ENCODE assay signal across 14 cellular contexts in the genomic region with DNA sequence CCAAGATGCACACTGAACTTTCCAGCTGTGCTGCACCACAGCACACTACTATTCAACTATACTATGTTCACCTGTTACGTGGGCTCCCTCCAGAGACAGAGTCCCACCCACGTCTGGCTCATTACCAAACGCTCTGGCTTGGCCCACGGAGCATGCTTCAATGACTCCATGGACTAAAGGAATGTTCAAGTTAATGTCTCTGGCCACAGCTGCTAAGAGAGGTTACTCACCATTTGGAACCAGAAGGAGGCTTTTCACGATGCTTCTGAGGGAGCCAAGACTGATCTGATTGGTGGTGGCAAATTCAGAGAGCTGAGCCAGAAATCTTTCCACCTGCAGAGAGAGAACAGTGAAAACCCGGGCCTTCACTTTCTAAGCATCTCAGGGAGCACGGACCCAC. TPM values are rescaled to one million over a fixed set of nuclear protein-coding genes. Genes with fewer than 3 reads are reported as not detected.
A peak's percentile ranks its signal among the peaks of the same experiment; 100 is the strongest.
DNase-seq lines count a peak whose midpoint lies in the region; ATAC-seq, FAIRE-seq and TF ChIP-seq lines count a peak whose summit lies in the region.
"Had no signal": no experiment of that assay in that cellular context is flagged by ENCODE, and none has a peak within 500 bp of the region (broad histone marks: within the 10 kb centered on the region; RNA-seq: fewer than 3 reads in every experiment).

No MANE protein-coding gene starts in this region.

- no peaks in the 10 kb centered on the region for H4K20me1 ChIP-seq in HepG2 (ENCODE audit: insufficient read depth, low read length)

- H3K27ac ChIP-seq in HepG2 (ENCODE audit: extremely low read length, insufficient read depth, low read length) = no peak overlapping the region
- H3K27ac ChIP-seq: SK-N-MC, tibial nerve had no signal

- TF ChIP-seq CTCF in Caco-2 (IDR thresholded peaks at IDR 0.05; ENCODE audit: insufficient read depth in 1 of 2, low read depth in 1 of 2, low read length in 1 of 2, severe bottlenecking in 1 of 2, unreplicated experiment in 1 of 2) = no peak
- no peak for TF ChIP-seq CTCF in omental fat pad (IDR thresholded peaks at IDR 0.05)
- TF ChIP-seq CTCF in HepG2 (CRISPR knock-in tag; IDR thresholded peaks at IDR 0.05) = no peak

- no peak for TF ChIP-seq RAD21 in HepG2 (CRISPR knock-in tag; IDR thresholded peaks at IDR 0.05)

- DNase-seq in Caco-2 (no peak), LHCN-M2 (ENCODE audit: low read depth) (peak; percentile 83), epidermal melanocyte (ENCODE audit: insufficient read length, low spot score) (peak; percentile 44), omental fat pad (ENCODE audit: low spot score) (no peak), NCI-H510A treated with DMSO at 0.1 percent for 48 hours (lab: John Stamatoyannopoulos, UW) (no peak), HepG2 (ENCODE audit: low spot score) (no peak), D341Med (ENCODE audit: low spot score) (no peak), RPMI8226 (no peak)
- DNase-seq: hippocampal formation; NCI-H345; stimulated activated CD4-positive, alpha-beta T cell treated with anti-CD3 and anti-CD28 coated beads, Interleukin-4, amount 100 ng/mL, for 4 hours had no signal

- no peak overlapping the region for H3K4me3 Mint-ChIP-seq in Caco-2 (ENCODE audit: unreplicated experiment)
- H3K4me3 Mint-ChIP-seq: neural crest cell had no signal

- no peak for FAIRE-seq in HepG2 (lab: Jason Lieb, UNC)

- H3K27me3 Mint-ChIP-seq in Caco-2 (ENCODE audit: insufficient read depth, unreplicated experiment) = no peaks in the 10 kb centered on the region

- H3K36me3 Mint-ChIP-seq in Caco-2 (ENCODE audit: insufficient read depth, unreplicated experiment) = peaks cover 81% of the 10 kb centered on the region

- peaks cover 5% of the 10 kb centered on the region; the same call in 1 of the 2 replicates for H3K9me3 ChIP-seq in Caco-2
- no peaks in the 10 kb centered on the region for H3K9me3 ChIP-seq in HepG2 (ENCODE audit: low read length)
- H3K9me3 ChIP-seq: tibial nerve had no signal

- TF ChIP-seq POLR2A in HepG2 (IDR thresholded peaks at IDR 0.05; ENCODE audit: insufficient read depth in 1 of 2, low read depth in 2 of 2, low read length in 2 of 2) = no peak

- H2AFZ ChIP-seq in HepG2 (ENCODE audit: low read length) = no peak overlapping the region

- H3K27me3 ChIP-seq in Caco-2 (replicated peaks; ENCODE audit: control insufficient read depth, insufficient read depth, low read length) = no peaks in the 10 kb centered on the region
- H3K27me3 ChIP-seq in HepG2 (ENCODE audit: control insufficient read depth in 1 of 2, insufficient read depth in 2 of 2, low read length in 2 of 2) = no peaks in the 10 kb centered on the region
- H3K27me3 ChIP-seq: tibial nerve had no signal

- H3K9ac ChIP-seq in HepG2 (ENCODE audit: insufficient read depth, low read depth, low read length) = no peak overlapping the region

- WGBS in HepG2 (ENCODE audit: low lambda C conversion rate) = 88% methylated on average over 7 of the region's 7 CpGs

- no peaks in the 10 kb centered on the region for H3K79me2 ChIP-seq in HepG2 (ENCODE audit: insufficient read depth, low read length)

- CTCF ChIA-PET in Caco-2 (lab: Charles Lee) (interaction anchor here (0.5 to 1.5 kb wide), 2 partner anchors 51 to 53 kb away, joined by 3 to 4 read pairs; no protein-coding TSS in a partner anchor), HepG2 (lab: Yijun Ruan, JAX; ENCODE audit: low intra/inter-chr PET ratio, low total read pairs) (no interaction called here)

- peaks cover 48% of the 10 kb centered on the region for H3K4me1 Mint-ChIP-seq in Caco-2 (ENCODE audit: low read depth, unreplicated experiment)
- H3K4me1 Mint-ChIP-seq: neural crest cell had no signal

- H3K9me3 Mint-ChIP-seq in Caco-2 (ENCODE audit: unreplicated experiment) = no peaks in the 10 kb centered on the region

- intact Hi-C loops in Caco-2 (cut with micrococcal nuclease; ENCODE audit: unreplicated experiment) = no loop called here
- intact Hi-C loops in HepG2 (cut with micrococcal nuclease; ENCODE audit: unreplicated experiment) = no loop called here

- ATAC-seq in omental fat pad (ENCODE audit: low FRiP score) (peak; percentile 59), HepG2 (no peak)

- H3K4me1 ChIP-seq in Caco-2 = peaks cover 43% of the 10 kb centered on the region
- H3K4me1 ChIP-seq in HepG2 (ENCODE audit: insufficient read depth, low read length) = peaks cover 16% of the 10 kb centered on the region

- TF ChIP-seq EP300 in HepG2 (IDR thresholded peaks at IDR 0.05; ENCODE audit: low read depth in 2 of 2, low read length in 2 of 2) = no peak
- TF ChIP-seq EP300 in HepG2 (CRISPR knock-in tag; IDR thresholded peaks at IDR 0.05; ENCODE audit: borderline replicate concordance) = no peak

- in situ Hi-C loops in HepG2 (cut with HindIII; ENCODE audit: extremely low pct_ligation_motif_present, low pct_unique_long_range_greater_than_20kb) = no loop called here

- no peak overlapping the region for H3K4me2 ChIP-seq in HepG2 (ENCODE audit: low read depth, low read length)

- POLR2A ChIA-PET in Caco-2 (lab: Charles Lee) (no interaction called here), HepG2 (lab: Yijun Ruan, JAX) (interaction anchor here (1.0 kb wide), 1 partner anchor 9 kb away, joined by 3 read pairs; no protein-coding TSS in a partner anchor)

- peak overlapping the region; percentile 88 for H3K27ac Mint-ChIP-seq in Caco-2 (ENCODE audit: unreplicated experiment)

- H3K36me3 ChIP-seq in Caco-2 (ENCODE audit: control insufficient read depth, insufficient read depth, low read length) = peaks cover 2% of the 10 kb centered on the region
- peaks cover 10 to 17% of the 10 kb centered on the region in 2 experiments for H3K36me3 ChIP-seq in HepG2 (replicated peaks in 1 of 2; ENCODE audit: control insufficient read depth in 1 of 2, insufficient read depth in 2 of 2, low read length in 2 of 2)

- BruUV-seq in Caco-2 (replicated peaks; lab: Mats Ljungman, UMichigan) (no TSS peak), HepG2 (replicated peaks; lab: Mats Ljungman, UMichigan) (no TSS peak)

- H3K4me3 ChIP-seq in Caco-2 (ENCODE audit: low read depth, low read length) (no peak overlapping the region), HepG2 (replicated peaks in 1 of 3; ENCODE audit: insufficient read depth in 1 of 3, low read depth in 2 of 3, low read length in 3 of 3) (no peak overlapping the region)
- H3K4me3 ChIP-seq: SK-N-MC, tibial nerve had no signal

RNA-seq across cellular contexts. Expression of a gene that starts 15.6 kb away (rescaled TPM):
- total RNA-seq in Caco-2 (2022) = 142 and 160 TPM in 2 replicates
- 16.3 and 26.7 TPM in 2 replicates for total RNA-seq in LHCN-M2 (2014; rRNA removed)
- polyA plus RNA-seq in LHCN-M2 (2012) = 53.4 TPM
- total RNA-seq in omental fat pad = 10 to 100 TPM; 19.3 to 20.6 (median 19.8) TPM
- 42.1 and 50.7 TPM in 2 replicates for total RNA-seq in HepG2 (2016; rRNA removed; fragmentation: Illumina TruSeq; extraction: Trizol)
- total RNA-seq in HepG2 (2016; cell fraction: cytosol; rRNA removed; fragmentation: Illumina TruSeq; extraction: Trizol; ENCODE audit: low read depth) = 43.5 and 46.2 TPM in 2 replicates
- 45.7 and 51.2 TPM in 2 replicates for total RNA-seq in HepG2 (2016; cell fraction: insoluble cytoplasmic fraction; rRNA removed; fragmentation: Illumina TruSeq; extraction: Trizol)
- total RNA-seq in HepG2 (2016; cell fraction: membrane; rRNA removed; fragmentation: Illumina TruSeq; extraction: Trizol) = 61.6 and 66.4 TPM in 2 replicates
- 18.5 and 21.3 TPM in 2 replicates for total RNA-seq in HepG2 (2016; cell fraction: nucleus; rRNA removed; fragmentation: Illumina TruSeq; extraction: Trizol)
- polyA plus RNA-seq in HepG2 (2011; rRNA removed) = 53.3 and 57.6 TPM in 2 replicates
- polyA plus RNA-seq in HepG2 (2011; cell fraction: cytosol; rRNA removed) = 43.6 and 53.1 TPM in 2 replicates
- polyA plus RNA-seq in HepG2 (2011; cell fraction: nucleus; rRNA removed) = 25.7 and 36.0 TPM in 2 replicates
- 41.4 and 42.8 TPM in 2 replicates for polyA plus RNA-seq in HepG2 (2012)
- 58.9 and 74.1 TPM in 2 replicates for polyA plus RNA-seq in HepG2 (2016; cell fraction: cytosol; fragmentation: Illumina TruSeq; extraction: Trizol; ENCODE audit: low read depth)
- polyA plus RNA-seq in HepG2 (2016; cell fraction: insoluble cytoplasmic fraction; fragmentation: Illumina TruSeq; extraction: Trizol; ENCODE audit: low read depth) = 70.1 and 77.5 TPM in 2 replicates
- 74.5 and 89.5 TPM in 2 replicates for polyA plus RNA-seq in HepG2 (2016; cell fraction: membrane; fragmentation: Illumina TruSeq; extraction: Trizol; ENCODE audit: low read depth)
- polyA plus RNA-seq in HepG2 (2016; cell fraction: nucleus; fragmentation: Illumina TruSeq; extraction: Trizol; ENCODE audit: insufficient read depth, low read depth) = 54.8 and 59.1 TPM in 2 replicates
- polyA minus RNA-seq in HepG2 (2011; rRNA and poly(A)+ RNA removed; ENCODE audit: low replicate concordance) = 21.5 and 39.2 TPM in 2 replicates
- polyA minus RNA-seq in HepG2 (2011; cell fraction: cytosol; rRNA and poly(A)+ RNA removed) = 16.5 and 16.9 TPM in 2 replicates
- polyA minus RNA-seq in HepG2 (2011; cell fraction: nucleus; rRNA and poly(A)+ RNA removed) = 9.7 and 13.8 TPM in 2 replicates

RNA-seq across cellular contexts. Expression of a gene that starts 34.5 kb away (rescaled TPM):
- 95.5 and 105 TPM in 2 replicates for total RNA-seq in Caco-2 (2022)
- 1.2 TPM in 2 replicates for total RNA-seq in LHCN-M2 (2014; rRNA removed)
- 0.60 TPM for polyA plus RNA-seq in LHCN-M2 (2012)
- 1 to 10 TPM in 1 of 4 donors, under 1 TPM in 3; 0.24 to 2.0 (median 0.44) TPM for total RNA-seq in omental fat pad
- 13.2 and 13.9 TPM in 2 replicates for total RNA-seq in HepG2 (2016; rRNA removed; fragmentation: Illumina TruSeq; extraction: Trizol)
- 4.8 and 5.6 TPM in 2 replicates for total RNA-seq in HepG2 (2016; cell fraction: cytosol; rRNA removed; fragmentation: Illumina TruSeq; extraction: Trizol; ENCODE audit: low read depth)
- 12.3 and 14.0 TPM in 2 replicates for total RNA-seq in HepG2 (2016; cell fraction: insoluble cytoplasmic fraction; rRNA removed; fragmentation: Illumina TruSeq; extraction: Trizol)
- 7.7 TPM in 2 replicates for total RNA-seq in HepG2 (2016; cell fraction: membrane; rRNA removed; fragmentation: Illumina TruSeq; extraction: Trizol)
- total RNA-seq in HepG2 (2016; cell fraction: nucleus; rRNA removed; fragmentation: Illumina TruSeq; extraction: Trizol) = 11.8 and 13.9 TPM in 2 replicates
- 3.8 and 4.5 TPM in 2 replicates for polyA plus RNA-seq in HepG2 (2011; rRNA removed)
- 2.1 and 2.3 TPM in 2 replicates for polyA plus RNA-seq in HepG2 (2011; cell fraction: cytosol; rRNA removed)
- 9.9 and 12.6 TPM in 2 replicates for polyA plus RNA-seq in HepG2 (2011; cell fraction: nucleus; rRNA removed)
- polyA plus RNA-seq in HepG2 (2012) = 2.3 and 4.4 TPM in 2 replicates
- polyA plus RNA-seq in HepG2 (2016; cell fraction: cytosol; fragmentation: Illumina TruSeq; extraction: Trizol; ENCODE audit: low read depth) = 0.97 and 1.1 TPM in 2 replicates
- polyA plus RNA-seq in HepG2 (2016; cell fraction: insoluble cytoplasmic fraction; fragmentation: Illumina TruSeq; extraction: Trizol; ENCODE audit: low read depth) = 12.3 and 14.5 TPM in 2 replicates
- polyA plus RNA-seq in HepG2 (2016; cell fraction: membrane; fragmentation: Illumina TruSeq; extraction: Trizol; ENCODE audit: low read depth) = 3.8 and 4.4 TPM in 2 replicates
- polyA plus RNA-seq in HepG2 (2016; cell fraction: nucleus; fragmentation: Illumina TruSeq; extraction: Trizol; ENCODE audit: insufficient read depth, low read depth) = 27.6 and 29.8 TPM in 2 replicates
- polyA minus RNA-seq in HepG2 (2011; rRNA and poly(A)+ RNA removed; ENCODE audit: low replicate concordance) = 4.9 and 9.1 TPM in 2 replicates
- 1.8 and 2.3 TPM in 2 replicates for polyA minus RNA-seq in HepG2 (2011; cell fraction: cytosol; rRNA and poly(A)+ RNA removed)
- polyA minus RNA-seq in HepG2 (2011; cell fraction: nucleus; rRNA and poly(A)+ RNA removed) = 2.6 and 3.0 TPM in 2 replicates

RNA-seq across cellular contexts. Expression of a gene that starts 53.9 kb away (rescaled TPM):
- total RNA-seq in Caco-2 (2022) = not detected in 2 replicates
- not detected in 2 replicates for total RNA-seq in LHCN-M2 (2014; rRNA removed)
- not detected for polyA plus RNA-seq in LHCN-M2 (2012)
- under 1 TPM in 2 of 4 donors, not detected in 2; 0.09 to 0.47 TPM for total RNA-seq in omental fat pad
- 0.02 TPM in 1 of 2 replicates, not detected in the other for total RNA-seq in HepG2 (2016; rRNA removed; fragmentation: Illumina TruSeq; extraction: Trizol)
- not detected in 2 replicates for total RNA-seq in HepG2 (2016; cell fraction: cytosol; rRNA removed; fragmentation: Illumina TruSeq; extraction: Trizol; ENCODE audit: low read depth)
- 0.03 and 0.04 TPM in 2 replicates for total RNA-seq in HepG2 (2016; cell fraction: insoluble cytoplasmic fraction; rRNA removed; fragmentation: Illumina TruSeq; extraction: Trizol)
- not detected in 2 replicates for total RNA-seq in HepG2 (2016; cell fraction: membrane; rRNA removed; fragmentation: Illumina TruSeq; extraction: Trizol)
- total RNA-seq in HepG2 (2016; cell fraction: nucleus; rRNA removed; fragmentation: Illumina TruSeq; extraction: Trizol) = 0.12 TPM in 1 of 2 replicates, not detected in the other
- 0.04 and 0.05 TPM in 2 replicates for polyA plus RNA-seq in HepG2 (2011; rRNA removed)
- polyA plus RNA-seq in HepG2 (2011; cell fraction: cytosol; rRNA removed) = 0.01 TPM in 1 of 2 replicates, not detected in the other
- 0.24 and 0.29 TPM in 2 replicates for polyA plus RNA-seq in HepG2 (2011; cell fraction: nucleus; rRNA removed)
- 0.03 and 0.08 TPM in 2 replicates for polyA plus RNA-seq in HepG2 (2012)
- polyA plus RNA-seq in HepG2 (2016; cell fraction: cytosol; fragmentation: Illumina TruSeq; extraction: Trizol; ENCODE audit: low read depth) = not detected in 2 replicates
- not detected in 2 replicates for polyA plus RNA-seq in HepG2 (2016; cell fraction: insoluble cytoplasmic fraction; fragmentation: Illumina TruSeq; extraction: Trizol; ENCODE audit: low read depth)
- polyA plus RNA-seq in HepG2 (2016; cell fraction: membrane; fragmentation: Illumina TruSeq; extraction: Trizol; ENCODE audit: low read depth) = 0.06 TPM in 1 of 2 replicates, not detected in the other
- not detected in 2 replicates for polyA plus RNA-seq in HepG2 (2016; cell fraction: nucleus; fragmentation: Illumina TruSeq; extraction: Trizol; ENCODE audit: insufficient read depth, low read depth)
- 0.18 TPM in 1 of 2 replicates, not detected in the other for polyA minus RNA-seq in HepG2 (2011; rRNA and poly(A)+ RNA removed; ENCODE audit: low replicate concordance)
- not detected in 2 replicates for polyA minus RNA-seq in HepG2 (2011; cell fraction: cytosol; rRNA and poly(A)+ RNA removed)
- 0.12 and 0.13 TPM in 2 replicates for polyA minus RNA-seq in HepG2 (2011; cell fraction: nucleus; rRNA and poly(A)+ RNA removed)

Comparison
In these comparisons a context has a peak if more than half of its experiments do, and no peak if none do; other contexts are left out.
1. DNase-seq: peak in LHCN-M2 (single experiment) and epidermal melanocyte (single experiment); none in Caco-2 (0 of 2), omental fat pad (single experiment), NCI-H510A treated with DMSO at 0.1 percent for 48 hours (single experiment), HepG2 (single experiment), D341Med (single experiment) and RPMI8226 (single experiment).